ENCODE assay signal across 29 cellular contexts in genomic region chr16:86462334-86463084, GRCh38. TPM values are rescaled to one million over a fixed set of nuclear protein-coding genes. Genes with fewer than 3 reads are reported as not detected.
DNase-seq lines count a peak whose midpoint lies in the region; ATAC-seq and TF ChIP-seq lines count a peak whose summit lies in the region.
"Had no signal": no experiment of that assay in that cellular context is flagged by ENCODE, and none has a peak within 500 bp of the region (broad histone marks: within the 10 kb centered on the region; RNA-seq: fewer than 3 reads in every experiment).

No MANE protein-coding gene starts in this region.

- no peak for TF ChIP-seq CTCF in Peyer's patch (IDR thresholded peaks at IDR 0.05)
- no peak for TF ChIP-seq CTCF in mucosa of descending colon (IDR thresholded peaks at IDR 0.05)

- H3K27me3 ChIP-seq in Peyer's patch (no peaks in the 10 kb centered on the region), esophagus (ENCODE audit: control insufficient read depth in 1 of 2, insufficient read depth in 2 of 2, low read length in 2 of 2) (no peaks in the 10 kb centered on the region)

- no peak for TF ChIP-seq POLR2A in Peyer's patch (IDR thresholded peaks at IDR 0.05)

- intact Hi-C loops in mucosa of descending colon (cut with DNase I, micrococcal nuclease), result no loop called here

- H3K36me3 ChIP-seq in Peyer's patch (no peaks in the 10 kb centered on the region), esophagus (ENCODE audit: control insufficient read depth in 2 of 2, insufficient read depth in 2 of 2, low read length in 1 of 2) (no peaks in the 10 kb centered on the region), mucosa of descending colon (ENCODE audit: low read depth) (no peaks in the 10 kb centered on the region)
- H3K36me3 ChIP-seq: left lung, tibial nerve had no signal

- ATAC-seq in mucosa of descending colon, result peak; percentile 37
- ATAC-seq in GM18867 (IDR thresholded peaks at IDR 0.05; ENCODE audit: unreplicated experiment), result no peak
- ATAC-seq: activated CD4-positive, alpha-beta T cell treated with anti-CD3 and anti-CD28 coated beads for 36 hours; activated CD8-positive, alpha-beta T cell treated with anti-CD3 and anti-CD28 coated beads, Interleukin-2, amount 10 ng/mL, durations not matched to agents 7 days and 5 days; K562; left lung; naive thymus-derived CD8-positive, alpha-beta T cell; SK-N-SH treated with all-trans-retinoic acid at 6 μM for 48 hours had no signal

- DNase-seq in AG08396 (ENCODE audit: low spot score) (peak; percentile 77), Peyer's patch (peak in 1 of 3 donors; percentile 52), mucosa of descending colon (peak in 2 of 3 donors; percentile 28 to 57), NCI-H1092 treated with DMSO at 0.1 percent for 48 hours (lab: John Stamatoyannopoulos, UW) (no peak), NCI-H510A (lab: John Stamatoyannopoulos, UW) (no peak), anterior cingulate cortex (lab: John Stamatoyannopoulos, UW) (no peak)
- DNase-seq: activated CD4-positive, alpha-beta T cell treated with anti-CD3 and anti-CD28 coated beads for 36 hours; activated CD8-positive, alpha-beta T cell treated with anti-CD3 and anti-CD28 coated beads, Interleukin-2, amount 10 ng/mL, durations not matched to agents 7 days and 5 days; activated gamma-delta T cell; activated T-cell treated with anti-CD3 and anti-CD28 coated beads for 4 hours; AML-193; CD4-positive, alpha-beta T cell; EL; foreskin fibroblast; H9; left lung; mesendoderm; MM.1S; naive thymus-derived CD8-positive, alpha-beta T cell; NCI-H1417 treated with DMSO at 0.1 percent for 48 hours; small intestine had no signal

- H3K4me3 ChIP-seq in Peyer's patch (no peak overlapping the region), esophagus (ENCODE audit: low read depth in 1 of 2, low read length in 2 of 2) (no peak overlapping the region), mucosa of descending colon (no peak overlapping the region)
- H3K4me3 ChIP-seq: K562, left lung, tibial nerve had no signal

- H3K9me3 ChIP-seq in Peyer's patch (peaks cover 0 to 6% (median 0%) of the 10 kb centered on the region in 4 donors), esophagus (ENCODE audit: control insufficient read depth in 2 of 2, insufficient read depth in 1 of 2, low read depth in 1 of 2, low read length in 1 of 2) (peaks cover 0 to 8% of the 10 kb centered on the region in 2 donors), mucosa of descending colon (no peaks in the 10 kb centered on the region)

- peak overlapping the region; percentile 2 to 74 (median 35) for H3K27ac ChIP-seq in Peyer's patch
- peak overlapping the region; percentile 21 to 47 for H3K27ac ChIP-seq in esophagus (ENCODE audit: low read depth in 2 of 2, low read length in 1 of 2)
- H3K27ac ChIP-seq: left lung, tibial nerve had no signal

- 47 to 56% methylated on average over 17 of the region's 17 CpGs for WGBS in esophagus, 2 donors

- H3K4me1 ChIP-seq in Peyer's patch, result no peaks in the 10 kb centered on the region
- peaks cover 0 to 2% of the 10 kb centered on the region in 2 donors for H3K4me1 ChIP-seq in esophagus (ENCODE audit: control insufficient read depth in 2 of 2, insufficient read depth in 2 of 2, low read length in 1 of 2)
- H3K4me1 ChIP-seq in mucosa of descending colon (ENCODE audit: low read depth), result no peaks in the 10 kb centered on the region
- H3K4me1 ChIP-seq: tibial nerve had no signal

RNA-seq across cellular contexts. Expression of gene FOXF1, which starts 47.8 kb away (rescaled TPM):
- total RNA-seq in Peyer's patch (10 to 100 TPM in 2 of 4 donors, 1 to 10 TPM in 2; 4.4 to 36.3 (median 9.0) TPM), mucosa of descending colon (10 to 100 TPM in 1 of 3 donors, 1 to 10 TPM in 2; 6.9 to 85.8 (median 9.9) TPM)
- 1 to 10 TPM; 2.1 to 4.6 TPM for polyA plus RNA-seq in esophagus
- total RNA-seq: activated CD4-positive, alpha-beta T cell treated with anti-CD3 and anti-CD28 coated beads for 36 hours; activated CD8-positive, alpha-beta T cell treated with anti-CD3 and anti-CD28 coated beads, Interleukin-2, amount 10 ng/mL, durations not matched to agents 7 days and 5 days; CD4-positive, alpha-beta T cell; H9; naive thymus-derived CD8-positive, alpha-beta T cell; osteoblast; renal cortical epithelial cell; T-helper 2 cell treated with Interferon-gamma antibody and Interleukin-4, amounts not matched to agents 100 ng/mL and 5 ng/mL, for 36 hours had no signal
- polyA plus RNA-seq: K562; naive thymus-derived CD8-positive, alpha-beta T cell had no signal

Comparison
In these comparisons a context has a peak if more than half of its experiments do, and no peak if none do; other contexts are left out.
1. DNase-seq: peak in AG08396 (single experiment) and mucosa of descending colon (2 of 3); none in NCI-H1092 treated with DMSO at 0.1 percent for 48 hours (single experiment), NCI-H510A (single experiment) and anterior cingulate cortex (0 of 58).